ENCODE assay signal across 11 cellular contexts in genomic region chr18:3264362-3264761, GRCh38. TPM values are rescaled to one million over a fixed set of nuclear protein-coding genes. Genes with fewer than 3 reads are reported as not detected.
DNase-seq lines count a peak whose midpoint lies in the region; ATAC-seq, FAIRE-seq and TF ChIP-seq lines count a peak whose summit lies in the region.
"Had no signal": no experiment of that assay in that cellular context is flagged by ENCODE, and none has a peak within 500 bp of the region (broad histone marks: within the 10 kb centered on the region; RNA-seq: fewer than 3 reads in every experiment).

No MANE protein-coding gene starts in this region.

- H3K4me1 ChIP-seq in SK-N-SH (ENCODE audit: control insufficient read depth in 1 of 2, insufficient read depth in 2 of 2, low read depth in 1 of 2, low read length in 1 of 2), result peaks cover 19% of the 10 kb centered on the region in 2 experiments; a peak in 3 of 4 replicates
- peaks cover 15 to 34% of the 10 kb centered on the region in 2 donors for H3K4me1 ChIP-seq in small intestine (ENCODE audit: control insufficient read depth in 2 of 2, insufficient read depth in 1 of 2, low read depth in 1 of 2, low read length in 1 of 2)

- peak overlapping the region; percentile 41 for H3K4me3 Mint-ChIP-seq in T-helper 2 cell treated with Interferon-gamma antibody and Interleukin-4, amounts not matched to agents 5 μg/mL and 100 μg/mL, for 36 hours
- H3K4me3 Mint-ChIP-seq in mesothelial cell of epicardium, result no peak overlapping the region

- H3K9me2 ChIP-seq in SK-N-SH, result no peaks in the 10 kb centered on the region; the same call in 1 of the 2 replicates

- H3K27me3 Mint-ChIP-seq in T-helper 2 cell treated with Interferon-gamma antibody and Interleukin-4, amounts not matched to agents 5 μg/mL and 100 μg/mL, for 36 hours (ENCODE audit: low read depth), result no peaks in the 10 kb centered on the region
- H3K27me3 Mint-ChIP-seq in mesothelial cell of epicardium (ENCODE audit: low read depth), result no peaks in the 10 kb centered on the region

- H3K27ac ChIP-seq in SK-N-SH (ENCODE audit: low read depth in 2 of 2, low read length in 1 of 2), result no peak overlapping the region
- peak overlapping the region; percentile 97 for H3K27ac ChIP-seq in epithelial cell of prostate
- peak overlapping the region in 1 of 2 donors; percentile 93 for H3K27ac ChIP-seq in small intestine (ENCODE audit: low read depth in 1 of 2, low read length in 1 of 2)

- no peaks in the 10 kb centered on the region for H3K36me3 ChIP-seq in SK-N-SH (replicated peaks in 1 of 2; ENCODE audit: control insufficient read depth in 1 of 2, insufficient read depth in 2 of 2, low read length in 1 of 2)
- H3K36me3 ChIP-seq in small intestine (ENCODE audit: control insufficient read depth in 2 of 2, insufficient read depth in 2 of 2, low read length in 2 of 2), result no peaks in the 10 kb centered on the region

- peaks cover 38% of the 10 kb centered on the region for H3F3A ChIP-seq in SK-N-SH (replicated peaks; ENCODE audit: insufficient read depth)

- H3K36me3 Mint-ChIP-seq in T-helper 2 cell treated with Interferon-gamma antibody and Interleukin-4, amounts not matched to agents 5 μg/mL and 100 μg/mL, for 36 hours (ENCODE audit: low read depth), result peaks cover 36% of the 10 kb centered on the region
- H3K36me3 Mint-ChIP-seq in mesothelial cell of epicardium, result peaks cover 2% of the 10 kb centered on the region

- H4K20me1 ChIP-seq in SK-N-SH (ENCODE audit: insufficient read depth), result peaks cover 69% of the 10 kb centered on the region

- no peak for TF ChIP-seq RAD21 in SK-N-SH (IDR thresholded peaks at IDR 0.05; ENCODE audit: low read length)

- peaks cover 82% of the 10 kb centered on the region for H3K79me2 ChIP-seq in SK-N-SH (ENCODE audit: insufficient read depth)

- peaks cover 73% of the 10 kb centered on the region for H3K4me1 Mint-ChIP-seq in T-helper 2 cell treated with Interferon-gamma antibody and Interleukin-4, amounts not matched to agents 5 μg/mL and 100 μg/mL, for 36 hours (ENCODE audit: low read depth)
- peaks cover 52% of the 10 kb centered on the region for H3K4me1 Mint-ChIP-seq in mesothelial cell of epicardium

- 66% methylated on average over 2 of the region's 2 CpGs for WGBS in SK-N-SH (ENCODE audit: low lambda C conversion rate)
- 23 to 52% (median 24%) methylated on average over 2 of the region's 2 CpGs for WGBS in small intestine, 3 donors

- H3K4me2 ChIP-seq in SK-N-SH, result peak overlapping the region; percentile 56

- ATAC-seq in SK-N-SH treated with all-trans-retinoic acid at 6 μM for 48 hours, result no peak

- CTCF ChIA-PET in SK-N-SH (lab: Yijun Ruan, JAX) (interaction anchor here (1.0 to 1.6 kb wide), 2 partner anchors 18 to 33 kb away, joined by 3 to 4 read pairs; no protein-coding TSS in a partner anchor), GM10248 (lab: Yijun Ruan, JAX) (interaction anchor here (1.2 to 2.5 kb wide), 4 partner anchors 13 to 402 kb away, joined by 4 to 9 read pairs (median 5); no protein-coding TSS in a partner anchor)

- H3K27me3 ChIP-seq in SK-N-SH (ENCODE audit: insufficient read depth), result no peaks in the 10 kb centered on the region
- H3K27me3 ChIP-seq in small intestine (ENCODE audit: control insufficient read depth in 2 of 2, insufficient read depth in 2 of 2, low read length in 2 of 2), result no peaks in the 10 kb centered on the region
- H3K27me3 ChIP-seq: spleen had no signal

- TF ChIP-seq EP300 in SK-N-SH (IDR thresholded peaks at IDR 0.05; ENCODE audit: borderline replicate concordance in 1 of 2, low read depth in 1 of 2, low read length in 1 of 2), result no peak

- H3K4me3 ChIP-seq in SK-N-SH (ENCODE audit: low read depth in 2 of 2, low read length in 1 of 2), result no peak overlapping the region; a peak in 1 of 4 replicates
- H3K4me3 ChIP-seq in small intestine (ENCODE audit: low read depth in 1 of 2, low read length in 2 of 2), result peak overlapping the region in 1 of 2 donors; percentile 95

- no peaks in the 10 kb centered on the region for H3K9me3 Mint-ChIP-seq in T-helper 2 cell treated with Interferon-gamma antibody and Interleukin-4, amounts not matched to agents 5 μg/mL and 100 μg/mL, for 36 hours
- no peaks in the 10 kb centered on the region for H3K9me3 Mint-ChIP-seq in mesothelial cell of epicardium

- peak overlapping the region; percentile 37 for H3K27ac Mint-ChIP-seq in T-helper 2 cell treated with Interferon-gamma antibody and Interleukin-4, amounts not matched to agents 5 μg/mL and 100 μg/mL, for 36 hours
- no peak overlapping the region for H3K27ac Mint-ChIP-seq in mesothelial cell of epicardium

- no peak for DNase-seq in SK-N-SH
- DNase-seq in T-helper 2 cell treated with Interferon-gamma antibody and Interleukin-4, amounts not matched to agents 5 μg/mL and 100 μg/mL, for 36 hours (ENCODE audit: low spot score), result no peak
- DNase-seq in epithelial cell of prostate (ENCODE audit: low read depth, low spot score), result no peak
- DNase-seq in small intestine, result peak; percentile 87
- DNase-seq in OCI-M2 (lab: John Stamatoyannopoulos, UW; ENCODE audit: unreplicated experiment), result no peak
- DNase-seq in mesothelial cell of epicardium (ENCODE audit: low spot score in 2 of 2, unreplicated experiment in 2 of 2), result no peak
- DNase-seq in GM10248 (ENCODE audit: extremely low spot score), result no peak
- DNase-seq: NCI-H1105, spleen had no signal

- H3K9me3 ChIP-seq in SK-N-SH (no peaks in the 10 kb centered on the region), small intestine (ENCODE audit: control insufficient read depth, low read depth) (no peaks in the 10 kb centered on the region)
- H3K9me3 ChIP-seq: spleen had no signal

- no peak overlapping the region for H2AFZ ChIP-seq in SK-N-SH (ENCODE audit: low read depth)

- POLR2A ChIA-PET in SK-N-SH (lab: Yijun Ruan, JAX), result no interaction called here
- POLR2A ChIA-PET in GM10248 (lab: Yijun Ruan, JAX), result no interaction called here

- FAIRE-seq in small intestine (lab: Jason Lieb, UNC), result no peak
- FAIRE-seq: A204.1 had no signal

- no peak for TF ChIP-seq CTCF in SK-N-SH (IDR thresholded peaks at IDR 0.05)
- no peak for TF ChIP-seq CTCF in mesothelial cell of epicardium (IDR thresholded peaks at IDR 0.05; ENCODE audit: unreplicated experiment)
- no peak for TF ChIP-seq CTCF in GM10248 (IDR thresholded peaks at IDR 0.05; ENCODE audit: control extremely low read depth, extremely low read depth, low read depth, missing control alignments)

- H3K9ac ChIP-seq in SK-N-SH, result no peak overlapping the region

TF ChIP-seq in SK-N-SH, 30 proteins besides CTCF, POLR2A, EP300 and RAD21 (continues in another document):
- TF ChIP-seq RCOR1 (IDR thresholded peaks at IDR 0.05; ENCODE audit: low read length), result no peak
- TF ChIP-seq RXRA (IDR thresholded peaks at IDR 0.05; ENCODE audit: borderline replicate concordance, low read depth), result no peak
- TF ChIP-seq USF1 (IDR thresholded peaks at IDR 0.05; ENCODE audit: borderline replicate concordance, low read depth), result no peak
- TF ChIP-seq TCF12 (IDR thresholded peaks at IDR 0.05), result no peak
- TF ChIP-seq MAX (IDR thresholded peaks at IDR 0.05; ENCODE audit: low read depth), result no peak
- TF ChIP-seq NFIC (IDR thresholded peaks at IDR 0.05; ENCODE audit: borderline replicate concordance), result no peak
- TF ChIP-seq CHD2 (IDR thresholded peaks at IDR 0.05; ENCODE audit: low read length, partially characterized antibody), result no peak
- TF ChIP-seq JUND (IDR thresholded peaks at IDR 0.05), result no peak

TF ChIP-seq in SK-N-SH treated with all-trans-retinoic acid at 6 μM for 48 hours, 23 proteins besides CTCF, POLR2A, EP300 and RAD21:
- TF ChIP-seq TCF4 (CRISPR knock-in tag; IDR thresholded peaks at IDR 0.05; ENCODE audit: borderline replicate concordance), result no peak
TF ChIP-seq in SK-N-SH treated with all-trans-retinoic acid at 6 μM for 48 hours: peak in this region for 0.

RNA-seq across cellular contexts. Expression of gene MYL12B, which starts 2.4 kb away (rescaled TPM):
- polyA plus RNA-seq in SK-N-SH (2012; rRNA removed) (555 and 645 TPM in 2 replicates), small intestine (1,000 to 10,000 TPM in 2 of 3 donors, 100 to 1,000 TPM in 1; 601 to 1,249 (median 1,170) TPM)
- 727 and 733 TPM in 2 replicates for polyA plus RNA-seq in SK-N-SH (2012; cell fraction: cytosol; rRNA removed)
- polyA plus RNA-seq in SK-N-SH (2012; cell fraction: nucleus; rRNA removed), result 166 and 313 TPM in 2 replicates
- 195 to 225 TPM (median 215 TPM) in 3 replicates for total RNA-seq in mesothelial cell of epicardium

RNA-seq across cellular contexts. Expression of gene MYL12A, which starts 16.8 kb away (rescaled TPM):
- polyA plus RNA-seq in SK-N-SH (2012; rRNA removed) (448 and 565 TPM in 2 replicates), small intestine (100 to 1,000 TPM; 417 to 708 (median 665) TPM)
- 686 and 851 TPM in 2 replicates for polyA plus RNA-seq in SK-N-SH (2012; cell fraction: cytosol; rRNA removed)
- 145 and 283 TPM in 2 replicates for polyA plus RNA-seq in SK-N-SH (2012; cell fraction: nucleus; rRNA removed)
- total RNA-seq in mesothelial cell of epicardium, result 217 to 222 TPM (median 220 TPM) in 3 replicates

RNA-seq across cellular contexts. Expression of gene MYOM1, which starts 44.6 kb away (rescaled TPM):
- polyA plus RNA-seq in SK-N-SH (2012; rRNA removed), result 0.07 and 0.08 TPM in 2 replicates
- 0.13 and 0.18 TPM in 2 replicates for polyA plus RNA-seq in SK-N-SH (2012; cell fraction: cytosol; rRNA removed)
- 0.20 and 0.21 TPM in 2 replicates for polyA plus RNA-seq in SK-N-SH (2012; cell fraction: nucleus; rRNA removed)
- 1 to 10 TPM; 1.5 to 2.9 (median 2.7) TPM for polyA plus RNA-seq in small intestine
- 1.2 to 2.8 TPM (median 2.1 TPM) in 3 replicates for total RNA-seq in mesothelial cell of epicardium
